1 cellular context compared by ENCODE assay signal in the genomic region with DNA sequence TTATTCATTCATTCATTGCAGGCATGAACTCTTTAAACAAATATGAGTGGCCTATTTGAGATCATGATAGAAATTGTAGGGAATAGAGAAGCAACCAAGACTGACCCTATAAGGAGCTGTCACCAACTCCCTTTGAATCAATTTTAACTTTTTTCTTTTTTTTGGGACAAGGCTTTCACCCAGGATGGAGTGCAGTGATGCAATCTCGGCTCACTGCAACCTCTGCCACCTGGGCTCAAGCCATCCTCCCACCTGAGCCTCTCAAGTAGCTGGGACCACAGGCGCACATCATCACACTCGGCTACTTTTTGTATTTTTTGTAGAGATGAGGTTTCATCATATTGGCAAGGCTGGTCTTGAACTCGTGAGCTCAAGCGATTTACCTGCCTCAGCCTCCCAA.
TF ChIP-seq lines count a peak whose summit lies in the region.

No MANE protein-coding gene starts in this region.

TF ChIP-seq in HepG2, 621 proteins besides CTCF, POLR2A, EP300 and RAD21:
- TF ChIP-seq NR0B2 (CRISPR knock-in tag; IDR thresholded peaks at IDR 0.05) (no peak), ZNF333 (CRISPR knock-in tag; IDR thresholded peaks at IDR 0.05; ENCODE audit: borderline replicate concordance) (no peak), RFX3 (CRISPR knock-in tag; IDR thresholded peaks at IDR 0.05) (no peak), YEATS2 (CRISPR knock-in tag; IDR thresholded peaks at IDR 0.05; ENCODE audit: borderline replicate concordance) (no peak), SETDB1 (CRISPR knock-in tag; IDR thresholded peaks at IDR 0.05; ENCODE audit: borderline replicate concordance) (no peak), RBFOX2 (IDR thresholded peaks at IDR 0.05; ENCODE audit: low read depth, low read length) (no peak), PHF8 (CRISPR knock-in tag; IDR thresholded peaks at IDR 0.05) (no peak), ZBTB7B (CRISPR knock-in tag; IDR thresholded peaks at IDR 0.05) (no peak), ZNF24 (IDR thresholded peaks at IDR 0.05) (no peak), ZNF281 (CRISPR knock-in tag; IDR thresholded peaks at IDR 0.05; ENCODE audit: borderline replicate concordance) (no peak), PHF20 (CRISPR knock-in tag; IDR thresholded peaks at IDR 0.05) (no peak)
- TF ChIP-seq, protein P1, sequence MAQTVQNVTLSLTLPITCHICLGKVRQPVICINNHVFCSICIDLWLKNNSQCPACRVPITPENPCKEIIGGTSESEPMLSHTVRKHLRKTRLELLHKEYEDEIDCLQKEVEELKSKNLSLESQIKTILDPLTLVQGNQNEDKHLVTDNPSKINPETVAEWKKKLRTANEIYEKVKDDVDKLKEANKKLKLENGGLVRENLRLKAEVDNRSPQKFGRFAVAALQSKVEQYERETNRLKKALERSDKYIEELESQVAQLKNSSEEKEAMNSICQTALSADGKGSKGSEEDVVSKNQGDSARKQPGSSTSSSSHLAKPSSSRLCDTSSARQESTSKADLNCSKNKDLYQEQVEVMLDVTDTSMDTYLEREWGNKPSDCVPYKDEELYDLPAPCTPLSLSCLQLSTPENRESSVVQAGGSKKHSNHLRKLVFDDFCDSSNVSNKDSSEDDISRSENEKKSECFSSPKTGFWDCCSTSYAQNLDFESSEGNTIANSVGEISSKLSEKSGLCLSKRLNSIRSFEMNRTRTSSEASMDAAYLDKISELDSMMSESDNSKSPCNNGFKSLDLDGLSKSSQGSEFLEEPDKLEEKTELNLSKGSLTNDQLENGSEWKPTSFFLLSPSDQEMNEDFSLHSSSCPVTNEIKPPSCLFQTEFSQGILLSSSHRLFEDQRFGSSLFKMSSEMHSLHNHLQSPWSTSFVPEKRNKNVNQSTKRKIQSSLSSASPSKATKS (CRISPR knock-in tag; IDR thresholded peaks at IDR 0.05) = no peak
- TF ChIP-seq, protein P2, sequence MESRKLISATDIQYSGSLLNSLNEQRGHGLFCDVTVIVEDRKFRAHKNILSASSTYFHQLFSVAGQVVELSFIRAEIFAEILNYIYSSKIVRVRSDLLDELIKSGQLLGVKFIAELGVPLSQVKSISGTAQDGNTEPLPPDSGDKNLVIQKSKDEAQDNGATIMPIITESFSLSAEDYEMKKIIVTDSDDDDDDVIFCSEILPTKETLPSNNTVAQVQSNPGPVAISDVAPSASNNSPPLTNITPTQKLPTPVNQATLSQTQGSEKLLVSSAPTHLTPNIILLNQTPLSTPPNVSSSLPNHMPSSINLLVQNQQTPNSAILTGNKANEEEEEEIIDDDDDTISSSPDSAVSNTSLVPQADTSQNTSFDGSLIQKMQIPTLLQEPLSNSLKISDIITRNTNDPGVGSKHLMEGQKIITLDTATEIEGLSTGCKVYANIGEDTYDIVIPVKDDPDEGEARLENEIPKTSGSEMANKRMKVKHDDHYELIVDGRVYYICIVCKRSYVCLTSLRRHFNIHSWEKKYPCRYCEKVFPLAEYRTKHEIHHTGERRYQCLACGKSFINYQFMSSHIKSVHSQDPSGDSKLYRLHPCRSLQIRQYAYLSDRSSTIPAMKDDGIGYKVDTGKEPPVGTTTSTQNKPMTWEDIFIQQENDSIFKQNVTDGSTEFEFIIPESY (CRISPR knock-in tag; IDR thresholded peaks at IDR 0.05) = no peak
- TF ChIP-seq, protein P3, sequence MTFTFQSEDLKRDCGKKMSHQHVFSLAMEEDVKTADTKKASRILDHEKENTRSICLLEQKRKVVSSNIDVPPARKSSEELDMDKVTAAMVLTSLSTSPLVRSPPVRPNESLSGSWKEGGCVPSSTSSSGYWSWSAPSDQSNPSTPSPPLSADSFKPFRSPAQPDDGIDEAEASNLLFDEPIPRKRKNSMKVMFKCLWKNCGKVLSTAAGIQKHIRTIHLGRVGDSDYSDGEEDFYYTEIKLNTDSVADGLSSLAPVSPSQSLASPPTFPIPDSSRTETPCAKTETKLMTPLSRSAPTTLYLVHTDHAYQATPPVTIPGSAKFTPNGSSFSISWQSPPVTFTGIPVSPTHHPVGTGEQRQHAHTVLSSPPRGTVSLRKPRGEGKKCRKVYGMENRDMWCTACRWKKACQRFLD (CRISPR knock-in tag; IDR thresholded peaks at IDR 0.05; ENCODE audit: borderline replicate concordance) = no peak
